18 cellular contexts compared by ENCODE assay signal in the genomic region with DNA sequence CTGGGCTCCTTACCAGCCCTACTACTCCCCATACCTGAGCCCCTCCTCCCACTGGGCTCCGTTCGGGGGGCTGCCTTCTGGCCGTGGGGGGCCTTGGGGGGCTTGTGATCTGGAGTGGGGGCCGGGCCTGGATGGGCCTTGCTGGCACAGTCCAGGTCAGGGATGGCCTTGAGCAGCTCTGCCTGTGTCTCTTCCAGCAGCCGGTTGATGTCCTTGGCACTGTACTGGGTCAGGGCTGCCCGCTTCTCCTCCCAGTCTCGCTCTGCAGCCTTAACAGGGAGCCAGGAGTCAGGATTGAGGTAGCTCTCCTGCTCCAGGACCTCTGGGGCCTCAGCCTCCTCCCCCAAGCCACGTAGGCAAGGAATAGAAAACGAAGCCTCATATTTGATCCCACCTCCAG. TPM values are rescaled to one million over a fixed set of nuclear protein-coding genes. Genes with fewer than 3 reads are reported as not detected.
DNase-seq lines count a peak whose midpoint lies in the region; ATAC-seq, FAIRE-seq and TF ChIP-seq lines count a peak whose summit lies in the region.
"Had no signal": no experiment of that assay in that cellular context is flagged by ENCODE, and none has a peak within 500 bp of the region (broad histone marks: within the 10 kb centered on the region; RNA-seq: fewer than 3 reads in every experiment).

No MANE protein-coding gene starts in this region.

- TF ChIP-seq CTCF in right atrium auricular region (IDR thresholded peaks at IDR 0.05) = no peak
- no peak for TF ChIP-seq CTCF in transverse colon (IDR thresholded peaks at IDR 0.05)

- no peak for TF ChIP-seq POLR2A in transverse colon (IDR thresholded peaks at IDR 0.05)

- in situ Hi-C loops in transverse colon (cut with MboI; ENCODE audit: low pct_ligation_motif_present in 1 of 4, low pct_unique_long_range_greater_than_20kb in 1 of 4, low sequenced_read_pairs in 3 of 4) = loop anchor here in 2 of 4 donors (10.0 to 25.0 kb wide), 2 partner anchors 111 to 114 kb away; a partner anchor contains a TSS

- H3K4me3 ChIP-seq in right atrium auricular region (no peak overlapping the region), transverse colon (no peak overlapping the region)
- H3K4me3 ChIP-seq: BLaER1, GM23338 had no signal

- H3K27ac ChIP-seq in right atrium auricular region (no peak overlapping the region), angular gyrus (ENCODE audit: low read depth, low read length) (peak overlapping the region; percentile 46), layer of hippocampus (ENCODE audit: low read depth, low read length) (peak overlapping the region; percentile 62), substantia nigra (ENCODE audit: low read depth, low read length, poor library complexity, severe bottlenecking) (peak overlapping the region; percentile 62), transverse colon (no peak overlapping the region)
- H3K27ac ChIP-seq: BLaER1 had no signal

- no peaks in the 10 kb centered on the region for H3K4me1 ChIP-seq in right atrium auricular region
- no peaks in the 10 kb centered on the region for H3K4me1 ChIP-seq in transverse colon
- H3K4me1 ChIP-seq: Caco-2 had no signal

- intact Hi-C loops in Right ventricle myocardium inferior (cut with DNase I) = no loop called here
- intact Hi-C loops in transverse colon (cut with DNase I; ENCODE audit: low total_unique reads) = no loop called here

- no peak for FAIRE-seq in frontal cortex (lab: Jason Lieb, UNC)
- FAIRE-seq: GM12892 had no signal

- peak; percentile 6 for ATAC-seq in Right ventricle myocardium inferior
- no peak for ATAC-seq in HG03159 (IDR thresholded peaks at IDR 0.05; ENCODE audit: unreplicated experiment)
- ATAC-seq: GM23338 had no signal

- no peak for TF ChIP-seq EP300 in transverse colon (IDR thresholded peaks at IDR 0.05; ENCODE audit: low read depth)

- H3K36me3 ChIP-seq in right atrium auricular region = no peaks in the 10 kb centered on the region
- no peaks in the 10 kb centered on the region for H3K36me3 ChIP-seq in transverse colon
- H3K36me3 ChIP-seq: BLaER1 had no signal

- 91 to 93% methylated on average over 2 to 9 of the region's 9 CpGs for WGBS in transverse colon (ENCODE audit: low coverage in 1 of 2), 2 donors

- H3K9me3 ChIP-seq in right atrium auricular region = no peaks in the 10 kb centered on the region
- H3K9me3 ChIP-seq in transverse colon = no peaks in the 10 kb centered on the region
- H3K9me3 ChIP-seq: BLaER1, Caco-2 had no signal

- DNase-seq in Right ventricle myocardium inferior (ENCODE audit: missing footprints) = peak; percentile 53
- DNase-seq in right atrium auricular region (ENCODE audit: low spot score) = no peak
- no peak for DNase-seq in substantia nigra (lab: John Stamatoyannopoulos, UW)
- no peak for DNase-seq in transverse colon
- no peak for DNase-seq in frontal cortex (ENCODE audit: low spot score in 2 of 2)
- DNase-seq: 8988T; AML-193; Caco-2; CD8-positive, alpha-beta memory T cell; DND-41; GDM1; H7 had no signal

- H3K27me3 ChIP-seq in right atrium auricular region = no peaks in the 10 kb centered on the region
- H3K27me3 ChIP-seq in layer of hippocampus (ENCODE audit: control insufficient read depth, insufficient read depth, low read length) = no peaks in the 10 kb centered on the region
- peaks cover 16% of the 10 kb centered on the region for H3K27me3 ChIP-seq in transverse colon
- H3K27me3 ChIP-seq: BLaER1 had no signal

RNA-seq across cellular contexts. Expression of a gene that starts 54.6 kb away (rescaled TPM):
- total RNA-seq in Right ventricle myocardium inferior (1.4 TPM), right atrium auricular region (1 to 10 TPM in 1 of 2 donors, under 1 TPM in 1; 0.52 to 1.1 TPM), transverse colon (1 to 10 TPM; 1.8 to 8.8 (median 5.2) TPM), frontal cortex (23.6 TPM)

Comparison
In these comparisons a context has a peak if more than half of its experiments do, and no peak if none do; other contexts are left out.
1. H3K27ac ChIP-seq: peak in angular gyrus (single experiment), layer of hippocampus (single experiment) and substantia nigra (single experiment); none in right atrium auricular region (0 of 2) and transverse colon (0 of 4).